Comparison of ENCODE assay signal across 1 cellular context in genomic region chr2:45943231-45944044, GRCh38.
TF ChIP-seq lines count a peak whose summit lies in the region.

No MANE protein-coding gene starts in this region.

TF ChIP-seq in SK-N-SH, 30 proteins besides CTCF, POLR2A, EP300 and RAD21 (continued from another document):
- no peak for TF ChIP-seq POLR2AphosphoS5 (IDR thresholded peaks at IDR 0.05; ENCODE audit: low read depth, low read length)
- no peak for TF ChIP-seq FOXJ3 (CRISPR knock-in tag; IDR thresholded peaks at IDR 0.05)
